ENCODE assay signal across 27 cellular contexts in the genomic region with DNA sequence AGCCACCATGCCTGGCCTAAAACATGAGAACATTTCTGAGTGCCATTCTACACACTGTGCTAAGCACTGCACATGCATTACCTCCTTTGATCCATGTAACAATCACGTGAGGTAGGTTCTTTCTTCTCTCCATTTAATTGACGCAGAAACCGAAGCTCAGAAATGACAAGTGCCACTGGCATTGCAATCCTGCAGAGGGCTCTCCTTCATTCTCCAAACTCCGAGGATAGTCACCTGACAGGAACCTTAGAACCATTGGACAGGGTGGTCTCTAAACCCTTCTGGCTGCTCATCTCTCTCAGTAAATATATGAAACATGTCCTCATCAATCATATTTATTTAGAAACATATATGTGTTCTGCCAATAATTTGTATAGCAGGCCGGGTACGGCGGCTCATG.
"Had no signal": no experiment of that assay in that cellular context is flagged by ENCODE, and none has a peak within 500 bp of the region (broad histone marks: within the 10 kb centered on the region; RNA-seq: fewer than 3 reads in every experiment).

No MANE protein-coding gene starts in this region.

- H3K4me2 ChIP-seq: smooth muscle cell had no signal

- H3K36me3 ChIP-seq: thyroid gland, upper lobe of right lung had no signal

- H3K36me3 Mint-ChIP-seq: activated CD4-positive, alpha-beta memory T cell treated with anti-CD3 and anti-CD28 coated beads for 36 hours; naive thymus-derived CD8-positive, alpha-beta T cell; stimulated activated memory B cell treated with anti-CD40 and anti-IgM and Interleukin-4, amounts not matched to agents 10 μg/mL and 1 μg/mL and 100 μg/mL, for 72 hours had no signal

- H3K79me2 ChIP-seq: parathyroid adenoma had no signal

- DNase-seq: activated CD4-positive, alpha-beta memory T cell treated with anti-CD3 and anti-CD28 coated beads for 36 hours; activated CD4-positive, alpha-beta T cell treated with anti-CD3 and anti-CD28 coated beads, Interleukin-2, amount 10 ng/mL, durations not matched to agents 24 days and 14 days; activated CD4-positive, CD25-positive, alpha-beta regulatory T cell treated with anti-CD3 and anti-CD28 coated beads, Interleukin-2, amount 50 U/mL, for 72 hours; activated naive CD4-positive, alpha-beta T cell; activated T-cell treated with anti-CD3 and anti-CD28 coated beads, Interleukin-2, amount 50 U/mL, for 48 hours; anterior cingulate cortex; dermis blood vessel endothelial cell; effector CD8-positive, alpha-beta T cell; left colon; naive thymus-derived CD8-positive, alpha-beta T cell; occipital lobe; psoas muscle; stimulated activated CD4-positive, alpha-beta T cell treated with anti-CD3 and anti-CD28 coated beads, Interleukin-1b, Interleukin-23, amount 100 ng/mL, for 48 hours; stimulated activated CD4-positive, alpha-beta T cell treated with anti-CD3 and anti-CD28 coated beads, Interleukin-4, amount 100 ng/mL, for 4 hours; stimulated activated CD8-positive, alpha-beta memory T cell treated with anti-CD3 and anti-CD28 coated beads, Interleukin-4, amount 100 ng/mL, for 48 hours; stimulated activated naive CD8-positive, alpha-beta T cell treated with anti-CD3 and anti-CD28 coated beads, Interleukin-15, amount 100 ng/mL, for 72 hours; T-helper 9 cell; thyroid gland; upper lobe of right lung had no signal

- H3K9ac ChIP-seq: parathyroid adenoma had no signal

- H3K4me3 ChIP-seq: psoas muscle, smooth muscle cell, thyroid gland, upper lobe of right lung had no signal

- H3K27ac Mint-ChIP-seq: activated CD4-positive, alpha-beta memory T cell treated with anti-CD3 and anti-CD28 coated beads for 36 hours; activated CD4-positive, alpha-beta T cell treated with anti-CD3 and anti-CD28 coated beads, Interleukin-2, amount 10 ng/mL, durations not matched to agents 24 days and 14 days; activated naive CD4-positive, alpha-beta T cell treated with anti-CD3 and anti-CD28 coated beads, Interleukin-2, amount 50 U/mL, for 72 hours; activated T-helper 2 cell treated with anti-CD3 and anti-CD28 coated beads, Interferon-gamma antibody, Interleukin-2, Interleukin-4, amounts not matched to agents 10 μg/mL and 5 μg/mL and 100 μg/mL, durations not matched to agents 14 hours and 24 hours and 36 hours; stimulated activated memory B cell treated with anti-CD40 and anti-IgM and Interleukin-4, amounts not matched to agents 10 μg/mL and 1 μg/mL and 100 μg/mL, for 72 hours; stimulated activated naive CD8-positive, alpha-beta T cell treated with anti-CD3 and anti-CD28 coated beads, Interleukin-15, amount 100 ng/mL, for 72 hours; T-helper 1 cell treated with Interleukin-12 subunit alpha and Interleukin-12 subunit beta and Interleukin-4 antibody, amounts not matched to agents 30 μg/mL and 1 μg/mL, for 36 hours had no signal

- H3K4me1 ChIP-seq: parathyroid adenoma, psoas muscle, thyroid gland, upper lobe of right lung had no signal

- H2AFZ ChIP-seq: parathyroid adenoma had no signal

- H3K9me3 ChIP-seq: psoas muscle, thyroid gland, upper lobe of right lung had no signal

- ATAC-seq: activated naive CD4-positive, alpha-beta T cell treated with anti-CD3 and anti-CD28 coated beads, Interleukin-2, amount 50 U/mL, for 72 hours; left colon; naive thymus-derived CD8-positive, alpha-beta T cell; psoas muscle; stimulated activated memory B cell treated with anti-CD40 and anti-IgM and Interleukin-4, amounts not matched to agents 10 μg/mL and 1 μg/mL and 100 μg/mL, for 72 hours; stimulated activated naive CD8-positive, alpha-beta T cell treated with anti-CD3 and anti-CD28 coated beads, Interleukin-15, amount 100 ng/mL, for 72 hours; upper lobe of right lung had no signal

- H3K27me3 Mint-ChIP-seq: activated CD4-positive, alpha-beta T cell treated with anti-CD3 and anti-CD28 coated beads, Interleukin-2, amount 10 ng/mL, durations not matched to agents 24 days and 14 days; naive thymus-derived CD8-positive, alpha-beta T cell; stimulated activated memory B cell treated with anti-CD40 and anti-IgM and Interleukin-4, amounts not matched to agents 10 μg/mL and 1 μg/mL and 100 μg/mL, for 72 hours; stimulated activated naive CD8-positive, alpha-beta T cell treated with anti-CD3 and anti-CD28 coated beads, Interleukin-15, amount 100 ng/mL, for 72 hours had no signal

- H3K4me3 Mint-ChIP-seq: activated CD4-positive, alpha-beta memory T cell treated with anti-CD3 and anti-CD28 coated beads for 36 hours; activated CD4-positive, alpha-beta T cell treated with anti-CD3 and anti-CD28 coated beads, Interleukin-2, amount 10 ng/mL, durations not matched to agents 24 days and 14 days; naive thymus-derived CD8-positive, alpha-beta T cell; neural crest cell; stimulated activated memory B cell treated with anti-CD40 and anti-IgM and Interleukin-4, amounts not matched to agents 10 μg/mL and 1 μg/mL and 100 μg/mL, for 72 hours; stimulated activated naive CD8-positive, alpha-beta T cell treated with anti-CD3 and anti-CD28 coated beads, Interleukin-15, amount 100 ng/mL, for 72 hours; T-helper 1 cell treated with Interleukin-12 subunit alpha and Interleukin-12 subunit beta and Interleukin-4 antibody, amounts not matched to agents 30 μg/mL and 1 μg/mL, for 36 hours had no signal

- H3K27me3 ChIP-seq: thyroid gland, upper lobe of right lung had no signal

- H3K9me3 Mint-ChIP-seq: activated CD4-positive, alpha-beta memory T cell treated with anti-CD3 and anti-CD28 coated beads for 36 hours; naive thymus-derived CD8-positive, alpha-beta T cell; stimulated activated memory B cell treated with anti-CD40 and anti-IgM and Interleukin-4, amounts not matched to agents 10 μg/mL and 1 μg/mL and 100 μg/mL, for 72 hours had no signal

- H3K27ac ChIP-seq: parathyroid adenoma, psoas muscle, thyroid gland, upper lobe of right lung, VCaP had no signal
